Comparison of ENCODE assay signal across 21 cellular contexts in genomic region chr14:23047042-23047634, GRCh38. TPM values are rescaled to one million over a fixed set of nuclear protein-coding genes. Genes with fewer than 3 reads are reported as not detected.
A peak's percentile ranks its signal among the peaks of the same experiment; 100 is the strongest.
DNase-seq lines count a peak whose midpoint lies in the region; ATAC-seq and TF ChIP-seq lines count a peak whose summit lies in the region.
"Had no signal": no experiment of that assay in that cellular context is flagged by ENCODE, and none has a peak within 500 bp of the region (broad histone marks: within the 10 kb centered on the region; RNA-seq: fewer than 3 reads in every experiment).

No MANE protein-coding gene starts in this region.

- TF ChIP-seq CTCF in RWPE1 (conservative IDR thresholded peaks at IDR 0.05; ENCODE audit: low read depth) (no peak), nephron progenitor cell (IDR thresholded peaks at IDR 0.05) (no peak)

- POLR2A ChIA-PET in RWPE1 (lab: Yijun Ruan, JAX; ENCODE audit: low non-redundant PET) = no interaction called here
- POLR2A ChIA-PET in activated CD8-positive, alpha-beta T cell treated with anti-CD3 and anti-CD28 coated beads, Interleukin-2, amount 10 ng/mL, durations not matched to agents 7 days and 5 days (lab: Charles Lee) = no interaction called here

- peaks cover 58% of the 10 kb centered on the region for H3K4me1 Mint-ChIP-seq in nephron progenitor cell
- no peaks in the 10 kb centered on the region for H3K4me1 Mint-ChIP-seq in activated CD8-positive, alpha-beta T cell treated with anti-CD3 and anti-CD28 coated beads, Interleukin-2, amount 10 ng/mL, durations not matched to agents 7 days and 5 days (ENCODE audit: low read depth)
- H3K4me1 Mint-ChIP-seq: activated naive CD8-positive, alpha-beta T cell treated with anti-CD3 and anti-CD28 coated beads, Interleukin-2, amount 50 U/mL, for 24 hours had no signal

- CTCF ChIA-PET in RWPE1 (lab: Yijun Ruan, JAX) = interaction anchor here (0.6 to 1.0 kb wide), 2 partner anchors 8 to 36 kb away, joined by 3 to 5 read pairs; no protein-coding TSS in a partner anchor
- CTCF ChIA-PET in activated CD8-positive, alpha-beta T cell treated with anti-CD3 and anti-CD28 coated beads, Interleukin-2, amount 10 ng/mL, durations not matched to agents 7 days and 5 days (lab: Charles Lee) = interaction anchor here (0.7 to 2.5 kb wide), 5 partner anchors 11 to 78 kb away, joined by 3 to 7 read pairs (median 3); partner anchors contain the start of gene CDH24

- H3K27me3 Mint-ChIP-seq in nephron progenitor cell (ENCODE audit: low read depth, poor library complexity) = peaks cover 3% of the 10 kb centered on the region
- H3K27me3 Mint-ChIP-seq in activated CD8-positive, alpha-beta T cell treated with anti-CD3 and anti-CD28 coated beads, Interleukin-2, amount 10 ng/mL, durations not matched to agents 7 days and 5 days (ENCODE audit: low read depth) = no peaks in the 10 kb centered on the region
- H3K27me3 Mint-ChIP-seq: activated naive CD8-positive, alpha-beta T cell treated with anti-CD3 and anti-CD28 coated beads, Interleukin-2, amount 50 U/mL, for 24 hours had no signal

- H3K4me3 Mint-ChIP-seq in nephron progenitor cell = no peak overlapping the region
- no peak overlapping the region for H3K4me3 Mint-ChIP-seq in activated CD8-positive, alpha-beta T cell treated with anti-CD3 and anti-CD28 coated beads, Interleukin-2, amount 10 ng/mL, durations not matched to agents 7 days and 5 days
- H3K4me3 Mint-ChIP-seq: activated naive CD8-positive, alpha-beta T cell treated with anti-CD3 and anti-CD28 coated beads, Interleukin-2, amount 50 U/mL, for 24 hours; HFFc6; mesothelial cell of epicardium; neural progenitor cell had no signal

- peaks cover 31% of the 10 kb centered on the region for H3K36me3 Mint-ChIP-seq in nephron progenitor cell (ENCODE audit: low read depth)
- H3K36me3 Mint-ChIP-seq in activated CD8-positive, alpha-beta T cell treated with anti-CD3 and anti-CD28 coated beads, Interleukin-2, amount 10 ng/mL, durations not matched to agents 7 days and 5 days (ENCODE audit: low read depth) = no peaks in the 10 kb centered on the region

- peak overlapping the region; percentile 85 for H3K27ac Mint-ChIP-seq in nephron progenitor cell
- H3K27ac Mint-ChIP-seq in activated CD8-positive, alpha-beta T cell treated with anti-CD3 and anti-CD28 coated beads, Interleukin-2, amount 10 ng/mL, durations not matched to agents 7 days and 5 days = no peak overlapping the region
- H3K27ac Mint-ChIP-seq: activated naive CD8-positive, alpha-beta T cell treated with anti-CD3 and anti-CD28 coated beads, Interleukin-2, amount 50 U/mL, for 24 hours; HFFc6; mesothelial cell of epicardium; neural progenitor cell had no signal

- H3K9me3 Mint-ChIP-seq in nephron progenitor cell = peaks cover 3% of the 10 kb centered on the region
- no peaks in the 10 kb centered on the region for H3K9me3 Mint-ChIP-seq in activated CD8-positive, alpha-beta T cell treated with anti-CD3 and anti-CD28 coated beads, Interleukin-2, amount 10 ng/mL, durations not matched to agents 7 days and 5 days (ENCODE audit: insufficient read depth)
- H3K9me3 Mint-ChIP-seq: activated naive CD8-positive, alpha-beta T cell treated with anti-CD3 and anti-CD28 coated beads, Interleukin-2, amount 50 U/mL, for 24 hours; HFFc6; mesothelial cell of epicardium; neural progenitor cell had no signal

- ATAC-seq in esophagus mucosa = peak; percentile 6
- ATAC-seq in activated CD8-positive, alpha-beta T cell treated with anti-CD3 and anti-CD28 coated beads, Interleukin-2, amount 10 ng/mL, durations not matched to agents 7 days and 5 days = no peak
- ATAC-seq: activated naive CD8-positive, alpha-beta T cell treated with anti-CD3 and anti-CD28 coated beads, Interleukin-2, amount 50 U/mL, for 24 hours; foreskin keratinocyte had no signal

- DNase-seq in EH (ENCODE audit: low read depth) (peak; percentile 46), RWPE1 (ENCODE audit: low spot score) (no peak), nephron progenitor cell (no peak), A172 (ENCODE audit: low spot score) (no peak), NCI-H2081 (lab: John Stamatoyannopoulos, UW) (no peak)
- no peak for DNase-seq in activated CD8-positive, alpha-beta T cell treated with anti-CD3 and anti-CD28 coated beads, Interleukin-2, amount 10 ng/mL, durations not matched to agents 7 days and 5 days
- DNase-seq in activated effector memory CD4-positive, alpha-beta T cell treated with anti-CD3 and anti-CD28 coated beads, Interleukin-2, amount 50 U/mL, for 16 hours = no peak
- DNase-seq: activated CD4-positive, alpha-beta T cell treated with anti-CD3 and anti-CD28 coated beads, Interleukin-2, amount 50 U/mL, for 48 hours; activated naive CD8-positive, alpha-beta T cell treated with anti-CD3 and anti-CD28 coated beads, Interleukin-2, amount 50 U/mL, for 24 hours; foreskin keratinocyte; HFFc6; NCI-H2081 treated with DMSO at 0.1 percent for 48 hours; NCI-H526 treated with DMSO at 0.1 percent for 48 hours; OCI-M1; right lobe of liver; stimulated activated CD4-positive, alpha-beta T cell treated with anti-CD3 and anti-CD28 coated beads, Interleukin-2, amount 100 ng/mL, for 24 hours had no signal

- peak overlapping the region; percentile 28; the same call in 1 of the 2 replicates for H3K27ac ChIP-seq in RWPE1
- H3K27ac ChIP-seq: foreskin keratinocyte, neural progenitor cell, right lobe of liver, suprapubic skin had no signal

RNA-seq across cellular contexts. Expression of gene PSMB11, which starts 5.1 kb away (rescaled TPM):
- total RNA-seq in esophagus mucosa = not detected
- total RNA-seq in activated CD8-positive, alpha-beta T cell treated with anti-CD3 and anti-CD28 coated beads, Interleukin-2, amount 10 ng/mL, durations not matched to agents 7 days and 5 days = not detected
- not detected in 2 replicates for total RNA-seq in A172 (2014; rRNA removed; shearing (Covaris generic))
- total RNA-seq: cerebellum, foreskin keratinocyte, right lobe of liver, suprapubic skin had no signal

RNA-seq across cellular contexts. Expression of gene CDH24, which starts 10.2 kb away (rescaled TPM):
- total RNA-seq in esophagus mucosa = 3.4 TPM
- 1 to 10 TPM; 1.6 to 1.8 TPM for total RNA-seq in activated CD8-positive, alpha-beta T cell treated with anti-CD3 and anti-CD28 coated beads, Interleukin-2, amount 10 ng/mL, durations not matched to agents 7 days and 5 days
- 2.8 and 4.0 TPM in 2 replicates for total RNA-seq in A172 (2014; rRNA removed; shearing (Covaris generic))

RNA-seq across cellular contexts. Expression of gene PSMB5, which starts 12.4 kb away (rescaled TPM):
- total RNA-seq in esophagus mucosa = 105 TPM
- total RNA-seq in activated CD8-positive, alpha-beta T cell treated with anti-CD3 and anti-CD28 coated beads, Interleukin-2, amount 10 ng/mL, durations not matched to agents 7 days and 5 days = 10 to 100 TPM; 64.5 to 74.5 TPM
- 219 and 225 TPM in 2 replicates for total RNA-seq in A172 (2014; rRNA removed; shearing (Covaris generic))

RNA-seq across cellular contexts. Expression of gene C14orf93, which starts 37.2 kb away (rescaled TPM):
- 4.6 TPM for total RNA-seq in esophagus mucosa
- total RNA-seq in activated CD8-positive, alpha-beta T cell treated with anti-CD3 and anti-CD28 coated beads, Interleukin-2, amount 10 ng/mL, durations not matched to agents 7 days and 5 days = 1 to 10 TPM; 7.8 to 9.0 TPM
- total RNA-seq in A172 (2014; rRNA removed; shearing (Covaris generic)) = 6.9 and 8.1 TPM in 2 replicates

RNA-seq across cellular contexts. Expression of gene ACIN1, which starts 47.8 kb away (rescaled TPM):
- 82.5 TPM for total RNA-seq in esophagus mucosa
- 100 to 1,000 TPM; 161 to 177 TPM for total RNA-seq in activated CD8-positive, alpha-beta T cell treated with anti-CD3 and anti-CD28 coated beads, Interleukin-2, amount 10 ng/mL, durations not matched to agents 7 days and 5 days
- 53.6 and 58.8 TPM in 2 replicates for total RNA-seq in A172 (2014; rRNA removed; shearing (Covaris generic))
